In genomic region chr5:125140855-125141254, GRCh38 we compare ENCODE assay signal across 9 cellular contexts.
DNase-seq lines count a peak whose midpoint lies in the region; ATAC-seq and TF ChIP-seq lines count a peak whose summit lies in the region.
"Had no signal": no experiment of that assay in that cellular context is flagged by ENCODE, and none has a peak within 500 bp of the region (broad histone marks: within the 10 kb centered on the region; RNA-seq: fewer than 3 reads in every experiment).

No MANE protein-coding gene starts in this region.

- H3K9me3 ChIP-seq in IMR-90 (ENCODE audit: control insufficient read depth, insufficient read depth, low read length) (no peaks in the 10 kb centered on the region), mesenchymal stem cell (ENCODE audit: control insufficient read depth, low read length) (no peaks in the 10 kb centered on the region)

- no peaks in the 10 kb centered on the region for H4K20me1 ChIP-seq in IMR-90 (ENCODE audit: insufficient read depth, low read length)

- H3K27me3 ChIP-seq in IMR-90 (ENCODE audit: control insufficient read depth, insufficient read depth, low read length) (no peaks in the 10 kb centered on the region), brain microvascular endothelial cell (replicated peaks) (no peaks in the 10 kb centered on the region), mesenchymal stem cell (ENCODE audit: control insufficient read depth in 1 of 2, insufficient read depth in 1 of 2, low read length in 2 of 2) (no peaks in the 10 kb centered on the region)

- BruUV-seq in IMR-90 (replicated peaks; lab: Mats Ljungman, UMichigan), result no TSS peak

- CTCF ChIA-PET in IMR-90 (lab: Yijun Ruan, JAX), result no interaction called here
- CTCF ChIA-PET in RWPE1 (lab: Yijun Ruan, JAX), result no interaction called here

- H2BK12ac ChIP-seq in mesenchymal stem cell (ENCODE audit: low read length in 2 of 2), result no peak overlapping the region

- TF ChIP-seq CTCF in IMR-90 (conservative IDR thresholded peaks at IDR 0.05; ENCODE audit: low read depth, low read length), result no peak
- no peak for TF ChIP-seq CTCF in brain microvascular endothelial cell (IDR thresholded peaks at IDR 0.05; ENCODE audit: low read depth, low read length, missing control alignments)
- TF ChIP-seq CTCF in RWPE1 (conservative IDR thresholded peaks at IDR 0.05; ENCODE audit: low read depth), result no peak

- H3K79me1 ChIP-seq in IMR-90 (ENCODE audit: low read depth in 1 of 2, low read length in 2 of 2) (no peaks in the 10 kb centered on the region), mesenchymal stem cell (replicated peaks; ENCODE audit: low read length, poor library complexity, severe bottlenecking) (no peaks in the 10 kb centered on the region)

- H2AK9ac ChIP-seq in IMR-90 (replicated peaks; ENCODE audit: low read depth, low read length, poor library complexity), result no peak overlapping the region

- H2BK15ac ChIP-seq in IMR-90 (ENCODE audit: low read depth, low read length), result no peak overlapping the region
- no peak overlapping the region for H2BK15ac ChIP-seq in mesenchymal stem cell (ENCODE audit: low read depth, poor library complexity, severe bottlenecking)

- ATAC-seq in IMR-90 (ENCODE audit: low read depth), result peak; percentile 89

- H3K9ac ChIP-seq in IMR-90 (ENCODE audit: low read depth, low read length) (no peak overlapping the region), mesenchymal stem cell (ENCODE audit: low read length) (peak overlapping the region; percentile 12)

- no peak overlapping the region for H2AK5ac ChIP-seq in IMR-90 (ENCODE audit: low read depth, low read length)
- no peak overlapping the region for H2AK5ac ChIP-seq in mesenchymal stem cell (ENCODE audit: low read length, severe bottlenecking)

- TF ChIP-seq RAD21 in IMR-90 (IDR thresholded peaks at IDR 0.05; ENCODE audit: low read length), result no peak

- H3K4ac ChIP-seq in IMR-90 (ENCODE audit: low read depth, low read length) (no peak overlapping the region; the same call in 1 of the 2 replicates), mesenchymal stem cell (ENCODE audit: low read depth in 1 of 2, low read length in 2 of 2) (no peak overlapping the region)

- no CpG with 5 or more reads among the region's 2 CpGs for WGBS in IMR-90 (ENCODE audit: extremely low coverage in 2 of 2, insufficient read length in 1 of 2), 2 experiments
- 15% methylated on average over 2 of the region's 2 CpGs for WGBS in mesenchymal stem cell

- peaks cover 2% of the 10 kb centered on the region; the same call in 1 of the 2 replicates for H3K9me1 ChIP-seq in IMR-90 (ENCODE audit: insufficient read depth, low read length)

- peak overlapping the region; percentile 52 for H2BK5ac ChIP-seq in IMR-90 (ENCODE audit: low read depth, low read length, poor library complexity, severe bottlenecking)
- H2BK5ac ChIP-seq in mesenchymal stem cell (ENCODE audit: low read depth, low read length, poor library complexity, severe bottlenecking), result no peak overlapping the region

- no peaks in the 10 kb centered on the region for H3K36me3 ChIP-seq in IMR-90 (ENCODE audit: control insufficient read depth, insufficient read depth, low read length)
- H3K36me3 ChIP-seq in brain microvascular endothelial cell (replicated peaks), result no peaks in the 10 kb centered on the region
- no peaks in the 10 kb centered on the region for H3K36me3 ChIP-seq in mesenchymal stem cell (ENCODE audit: control insufficient read depth in 1 of 2, insufficient read depth in 2 of 2, low read depth in 1 of 2, low read length in 2 of 2)

- H3K56ac ChIP-seq in IMR-90 (ENCODE audit: extremely low read depth, insufficient read depth, low read length), result no peak overlapping the region

- no peak overlapping the region for H3K4me2 ChIP-seq in IMR-90 (ENCODE audit: low read depth, low read length)
- H3K4me2 ChIP-seq in mesenchymal stem cell (ENCODE audit: low read length, poor library complexity, severe bottlenecking), result no peak overlapping the region

- H3K27ac ChIP-seq in IMR-90 (ENCODE audit: insufficient read depth, low read length), result no peak overlapping the region
- no peak overlapping the region for H3K27ac ChIP-seq in brain microvascular endothelial cell
- H3K27ac ChIP-seq in mesenchymal stem cell (ENCODE audit: low read length, poor library complexity, severe bottlenecking), result no peak overlapping the region
- no peak overlapping the region for H3K27ac ChIP-seq in RWPE1
- H3K27ac ChIP-seq: SK-N-MC had no signal

- TF ChIP-seq POLR2A in IMR-90 (IDR thresholded peaks at IDR 0.05; ENCODE audit: low read depth, low read length) (no peak), erythroblast (IDR thresholded peaks at IDR 0.05; ENCODE audit: low read length) (no peak)

- H3K4me1 ChIP-seq in IMR-90 (ENCODE audit: control insufficient read depth, insufficient read depth, low read length), result peaks cover 2% of the 10 kb centered on the region
- H3K4me1 ChIP-seq in mesenchymal stem cell (ENCODE audit: control insufficient read depth, insufficient read depth, low read depth, low read length), result no peaks in the 10 kb centered on the region

- peak; percentile 71 for DNase-seq in AG20443 (ENCODE audit: low spot score)
- DNase-seq in IMR-90, result peak; percentile 93
- peak; percentile 60 for DNase-seq in brain microvascular endothelial cell
- DNase-seq in mesenchymal stem cell, result peak; percentile 96
- no peak for DNase-seq in NCI-H1930 (lab: John Stamatoyannopoulos, UW)
- no peak for DNase-seq in RWPE1 (ENCODE audit: low spot score)
- DNase-seq in NCI-H187 (lab: John Stamatoyannopoulos, UW), result no peak
- no peak for DNase-seq in erythroblast (lab: John Stamatoyannopoulos, UW)

- H2BK20ac ChIP-seq in IMR-90 (ENCODE audit: low read depth, low read length), result no peak overlapping the region

- H3K4me3 ChIP-seq in IMR-90 (ENCODE audit: insufficient read depth, low read depth, low read length) (no peak overlapping the region), brain microvascular endothelial cell (ENCODE audit: low read depth, low read length) (no peak overlapping the region), mesenchymal stem cell (ENCODE audit: insufficient read depth in 1 of 2, low read depth in 1 of 2, low read length in 2 of 2) (no peak overlapping the region)
- H3K4me3 ChIP-seq: SK-N-MC had no signal

- no peak overlapping the region for H3K23ac ChIP-seq in IMR-90 (ENCODE audit: low read depth, low read length)
- H3K23ac ChIP-seq in mesenchymal stem cell (ENCODE audit: low read length in 2 of 2), result no peak overlapping the region

- H4K8ac ChIP-seq in IMR-90 (ENCODE audit: low read depth in 2 of 2, low read length in 2 of 2), result peak overlapping the region in 1 of 2 experiments; percentile 15; a peak in 1 of 4 replicates
- H4K8ac ChIP-seq in mesenchymal stem cell (ENCODE audit: low read length), result no peak overlapping the region

- H4K91ac ChIP-seq in IMR-90 (ENCODE audit: insufficient read depth, low read depth, low read length) (no peak overlapping the region; the same call in 1 of the 2 replicates), mesenchymal stem cell (ENCODE audit: low read length) (no peak overlapping the region)

- intact Hi-C loops in IMR-90 (cut with micrococcal nuclease), result no loop called here

- peak overlapping the region; percentile 79; the same call in 1 of the 2 replicates for H2BK120ac ChIP-seq in IMR-90 (ENCODE audit: low read depth, low read length)
- no peak overlapping the region for H2BK120ac ChIP-seq in mesenchymal stem cell (ENCODE audit: low read depth, low read length)

- POLR2A ChIA-PET in IMR-90 (lab: Charles Lee; ENCODE audit: unreplicated experiment) (no interaction called here), RWPE1 (lab: Yijun Ruan, JAX; ENCODE audit: low non-redundant PET) (no interaction called here)

- no peak overlapping the region for H2AFZ ChIP-seq in IMR-90 (replicated peaks; ENCODE audit: low read length, poor library complexity)
- H2AFZ ChIP-seq in mesenchymal stem cell (ENCODE audit: low read depth, low read length), result no peak overlapping the region

- H3K14ac ChIP-seq in IMR-90 (replicated peaks; ENCODE audit: low read depth, low read length), result no peak overlapping the region
- H3K14ac ChIP-seq in mesenchymal stem cell (ENCODE audit: low read length in 2 of 2), result no peak overlapping the region

- in situ Hi-C loops in IMR-90 (cut with MboI; ENCODE audit: low sequenced_read_pairs) (no loop called here), brain microvascular endothelial cell (cut with HindIII; ENCODE audit: low pct_ligation_motif_present, low sequenced_read_pairs) (no loop called here)

- dilution Hi-C loops in IMR-90 (cut with HindIII; ENCODE audit: low sequenced_read_pairs, unreplicated experiment), result no loop called here

- no peak overlapping the region for H4K5ac ChIP-seq in IMR-90 (ENCODE audit: low read depth, low read length)

- H3K18ac ChIP-seq in IMR-90 (ENCODE audit: low read depth, low read length) (peak overlapping the region; percentile 39; the same call in 1 of the 2 replicates), mesenchymal stem cell (ENCODE audit: low read depth in 1 of 2, low read length in 2 of 2) (no peak overlapping the region)

TF ChIP-seq in IMR-90, 13 proteins besides CTCF, POLR2A, EP300 and RAD21:
- TF ChIP-seq MAFK (IDR thresholded peaks at IDR 0.05; ENCODE audit: low read depth, low read length) (peak; percentile 66), NFE2L2 (IDR thresholded peaks at IDR 0.05; ENCODE audit: low read depth, low read length) (peak; percentile 72), RFX5 (IDR thresholded peaks at IDR 0.05; ENCODE audit: low read depth, low read length) (no peak), FOS (IDR thresholded peaks at IDR 0.05; ENCODE audit: low read depth, low read length) (no peak), USF2 (IDR thresholded peaks at IDR 0.05; ENCODE audit: low read depth, low read length) (no peak)

Comparison
In these comparisons a context has a peak if more than half of its experiments do, and no peak if none do; other contexts are left out.
1. DNase-seq: peak in AG20443 (single experiment), IMR-90 (single experiment), brain microvascular endothelial cell (single experiment) and mesenchymal stem cell (single experiment); none in NCI-H1930 (0 of 2), RWPE1 (single experiment), NCI-H187 (0 of 2) and erythroblast (0 of 2).